Comparison of ENCODE assay signal across 2 cellular contexts in genomic region chr12:112022241-112023016, GRCh38.
TF ChIP-seq lines count a peak whose summit lies in the region.

No MANE protein-coding gene starts in this region.

TF ChIP-seq in PFSK-1, 5 proteins besides CTCF, POLR2A, EP300 and RAD21:
- no peak for TF ChIP-seq FOXP2 (optimal IDR thresholded peaks at IDR 0.05; ENCODE audit: borderline replicate concordance, extremely low read depth, extremely low read length, insufficient read depth)
- no peak for TF ChIP-seq TAF1 (IDR thresholded peaks at IDR 0.05; ENCODE audit: borderline replicate concordance, insufficient read depth, low read length)
- peak; percentile 76 for TF ChIP-seq POLR2AphosphoS5 (IDR thresholded peaks at IDR 0.05; ENCODE audit: low read depth, low read length)
- TF ChIP-seq, protein P1, sequence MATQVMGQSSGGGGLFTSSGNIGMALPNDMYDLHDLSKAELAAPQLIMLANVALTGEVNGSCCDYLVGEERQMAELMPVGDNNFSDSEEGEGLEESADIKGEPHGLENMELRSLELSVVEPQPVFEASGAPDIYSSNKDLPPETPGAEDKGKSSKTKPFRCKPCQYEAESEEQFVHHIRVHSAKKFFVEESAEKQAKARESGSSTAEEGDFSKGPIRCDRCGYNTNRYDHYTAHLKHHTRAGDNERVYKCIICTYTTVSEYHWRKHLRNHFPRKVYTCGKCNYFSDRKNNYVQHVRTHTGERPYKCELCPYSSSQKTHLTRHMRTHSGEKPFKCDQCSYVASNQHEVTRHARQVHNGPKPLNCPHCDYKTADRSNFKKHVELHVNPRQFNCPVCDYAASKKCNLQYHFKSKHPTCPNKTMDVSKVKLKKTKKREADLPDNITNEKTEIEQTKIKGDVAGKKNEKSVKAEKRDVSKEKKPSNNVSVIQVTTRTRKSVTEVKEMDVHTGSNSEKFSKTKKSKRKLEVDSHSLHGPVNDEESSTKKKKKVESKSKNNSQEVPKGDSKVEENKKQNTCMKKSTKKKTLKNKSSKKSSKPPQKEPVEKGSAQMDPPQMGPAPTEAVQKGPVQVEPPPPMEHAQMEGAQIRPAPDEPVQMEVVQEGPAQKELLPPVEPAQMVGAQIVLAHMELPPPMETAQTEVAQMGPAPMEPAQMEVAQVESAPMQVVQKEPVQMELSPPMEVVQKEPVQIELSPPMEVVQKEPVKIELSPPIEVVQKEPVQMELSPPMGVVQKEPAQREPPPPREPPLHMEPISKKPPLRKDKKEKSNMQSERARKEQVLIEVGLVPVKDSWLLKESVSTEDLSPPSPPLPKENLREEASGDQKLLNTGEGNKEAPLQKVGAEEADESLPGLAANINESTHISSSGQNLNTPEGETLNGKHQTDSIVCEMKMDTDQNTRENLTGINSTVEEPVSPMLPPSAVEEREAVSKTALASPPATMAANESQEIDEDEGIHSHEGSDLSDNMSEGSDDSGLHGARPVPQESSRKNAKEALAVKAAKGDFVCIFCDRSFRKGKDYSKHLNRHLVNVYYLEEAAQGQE (IDR thresholded peaks at IDR 0.05; ENCODE audit: insufficient read depth in 1 of 2, low read depth in 2 of 2, low read length in 2 of 2) = no peak

TF ChIP-seq in H1, 55 proteins besides CTCF, POLR2A, EP300 and RAD21:
- TF ChIP-seq E2F6 (IDR thresholded peaks at IDR 0.05) (no peak), POLR2AphosphoS5 (IDR thresholded peaks at IDR 0.05; ENCODE audit: low read depth, low read length) (peak; percentile 26; the same call in 1 of the 2 replicates)
